Comparison of ENCODE assay signal across 35 cellular contexts in the genomic region with DNA sequence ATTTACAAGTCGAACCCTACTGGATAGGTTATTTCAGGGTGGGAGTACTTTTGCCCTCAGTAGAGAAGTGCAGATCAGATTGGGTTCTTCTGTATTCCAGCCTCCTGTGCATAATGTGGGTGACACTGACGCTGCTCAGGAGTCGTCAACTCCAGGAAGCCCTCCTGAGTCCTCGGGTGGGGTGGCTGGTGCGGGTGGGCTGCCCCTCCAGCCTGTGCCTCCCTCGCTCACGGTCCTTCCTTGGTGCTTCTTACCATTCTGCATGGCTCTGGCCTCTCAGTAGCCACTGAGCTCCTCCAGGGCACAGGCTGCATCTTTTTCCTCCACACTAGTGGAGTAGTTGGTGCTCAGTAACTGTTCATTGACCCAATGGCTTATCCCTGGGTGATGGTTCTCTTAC. TPM values are rescaled to one million over a fixed set of nuclear protein-coding genes. Genes with fewer than 3 reads are reported as not detected.
"Had no signal": no experiment of that assay in that cellular context is flagged by ENCODE, and none has a peak within 500 bp of the region (broad histone marks: within the 10 kb centered on the region; RNA-seq: fewer than 3 reads in every experiment).

No MANE protein-coding gene starts in this region.

- H3K36me3 ChIP-seq: adrenal gland, colonic mucosa, esophagus muscularis mucosa, gastrocnemius medialis, heart left ventricle had no signal

- H3K4me1 ChIP-seq: foreskin keratinocyte had no signal

- ATAC-seq: activated CD4-positive, CD25-positive, alpha-beta regulatory T cell treated with anti-CD3 and anti-CD28 coated beads, Interleukin-2, amount 50 U/mL, for 24 hours; activated CD8-positive, alpha-beta T cell treated with anti-CD3 and anti-CD28 coated beads for 36 hours; activated naive CD8-positive, alpha-beta T cell treated with anti-CD3 and anti-CD28 coated beads, Interleukin-2, amount 50 U/mL, for 24 hours; body of pancreas; foreskin keratinocyte; gastrocnemius medialis; heart left ventricle; T-helper 17 cell had no signal

- H3K36me3 Mint-ChIP-seq: activated naive CD4-positive, alpha-beta T cell treated with anti-CD3 and anti-CD28 coated beads, Interleukin-2, amount 50 U/mL, for 24 hours; activated naive CD8-positive, alpha-beta T cell treated with anti-CD3 and anti-CD28 coated beads for 36 hours had no signal

- H3K27me3 ChIP-seq: body of pancreas had no signal

- DNase-seq: activated B cell treated with CpG ODN at 0.5 μM for 24 hours; activated CD4-positive, alpha-beta T cell treated with anti-CD3 and anti-CD28 coated beads for 48 hours; activated CD4-positive, alpha-beta T cell treated with anti-CD3 and anti-CD28 coated beads, Interleukin-2, amount 50 U/mL, for 1 hour; activated CD4-positive, alpha-beta T cell treated with anti-CD3 and anti-CD28 coated beads, Interleukin-2, amount 50 U/mL, for 48 hours; activated CD8-positive, alpha-beta T cell treated with anti-CD3 and anti-CD28 coated beads for 36 hours; activated effector memory CD4-positive, alpha-beta T cell treated with anti-CD3 and anti-CD28 coated beads, Interleukin-2, amount 50 U/mL, for 16 hours; activated naive CD4-positive, alpha-beta T cell treated with anti-CD3 and anti-CD28 coated beads for 36 hours; activated naive CD8-positive, alpha-beta T cell treated with anti-CD3 and anti-CD28 coated beads for 36 hours; activated naive CD8-positive, alpha-beta T cell treated with anti-CD3 and anti-CD28 coated beads, Interleukin-2, amount 50 U/mL, for 24 hours; activated T-cell treated with anti-CD3 and anti-CD28 coated beads, Interleukin-2, amount 50 U/mL, for 1 hour; amygdala; aorta; body of pancreas; caudate nucleus; cerebellar nuclear complex; colonic mucosa; dorsolateral prefrontal cortex; effector memory CD4-positive, alpha-beta T cell; erythroblast; foreskin keratinocyte; gastrocnemius medialis; glutamatergic neuron; heart left ventricle; T-helper 1 cell; T-helper 17 cell; T1000; WERI-Rb-1 had no signal

- H3K4me3 ChIP-seq: adrenal gland, body of pancreas, colonic mucosa, dorsolateral prefrontal cortex, esophagus muscularis mucosa, gastrocnemius medialis, heart left ventricle had no signal

- H3K9me3 ChIP-seq: adrenal gland, body of pancreas, colonic mucosa, esophagus muscularis mucosa, gastrocnemius medialis, heart left ventricle had no signal

- H3K4me3 Mint-ChIP-seq: activated B cell treated with CpG ODN at 0.5 μM for 24 hours; activated CD8-positive, alpha-beta T cell treated with anti-CD3 and anti-CD28 coated beads for 36 hours; activated naive CD4-positive, alpha-beta T cell treated with anti-CD3 and anti-CD28 coated beads for 36 hours; activated naive CD4-positive, alpha-beta T cell treated with anti-CD3 and anti-CD28 coated beads, Interleukin-2, amount 50 U/mL, for 24 hours; activated naive CD8-positive, alpha-beta T cell treated with anti-CD3 and anti-CD28 coated beads for 36 hours; activated naive CD8-positive, alpha-beta T cell treated with anti-CD3 and anti-CD28 coated beads, Interleukin-2, amount 50 U/mL, for 24 hours; activated T-helper 1 cell treated with anti-CD3 and anti-CD28 coated beads, Interleukin-12 subunit alpha, Interleukin-12 subunit beta, Interleukin-2, Interleukin-4 antibody, amounts not matched to agents 30 ng/mL and 10 ng/mL and 1 ng/mL, durations not matched to agents 14 hours and 24 hours and 36 hours; dendritic cell treated with granulocyte-macrophage colony-stimulating factor and Interleukin-4, amounts not matched to agents 40 ng/mL and 50 ng/mL, for 4 days; T-helper 17 cell; T-helper 2 cell treated with Interferon-gamma antibody and Interleukin-4, amounts not matched to agents 5 μg/mL and 100 μg/mL, for 36 hours had no signal

- H3K9me3 Mint-ChIP-seq: activated B cell treated with CpG ODN at 0.5 μM for 24 hours; activated CD8-positive, alpha-beta T cell treated with anti-CD3 and anti-CD28 coated beads for 36 hours; activated naive CD4-positive, alpha-beta T cell treated with anti-CD3 and anti-CD28 coated beads for 36 hours; activated naive CD4-positive, alpha-beta T cell treated with anti-CD3 and anti-CD28 coated beads, Interleukin-2, amount 50 U/mL, for 24 hours; activated naive CD8-positive, alpha-beta T cell treated with anti-CD3 and anti-CD28 coated beads for 36 hours; activated naive CD8-positive, alpha-beta T cell treated with anti-CD3 and anti-CD28 coated beads, Interleukin-2, amount 50 U/mL, for 24 hours; activated T-helper 1 cell treated with anti-CD3 and anti-CD28 coated beads, Interleukin-12 subunit alpha, Interleukin-12 subunit beta, Interleukin-2, Interleukin-4 antibody, amounts not matched to agents 30 ng/mL and 10 ng/mL and 1 ng/mL, durations not matched to agents 14 hours and 24 hours and 36 hours; activated T-helper 2 cell treated with anti-CD3 and anti-CD28 coated beads, Interferon-gamma antibody, Interleukin-2, Interleukin-4, amounts not matched to agents 10 μg/mL and 5 μg/mL and 100 μg/mL, durations not matched to agents 14 hours and 24 hours and 36 hours; dendritic cell treated with granulocyte-macrophage colony-stimulating factor and Interleukin-4, amounts not matched to agents 40 ng/mL and 50 ng/mL, for 4 days; T-helper 2 cell treated with Interferon-gamma antibody and Interleukin-4, amounts not matched to agents 5 μg/mL and 100 μg/mL, for 36 hours had no signal

- H3K27ac Mint-ChIP-seq: activated B cell treated with CpG ODN at 0.5 μM for 24 hours; activated CD8-positive, alpha-beta T cell treated with anti-CD3 and anti-CD28 coated beads for 36 hours; activated naive CD4-positive, alpha-beta T cell treated with anti-CD3 and anti-CD28 coated beads for 36 hours; activated naive CD4-positive, alpha-beta T cell treated with anti-CD3 and anti-CD28 coated beads, Interleukin-2, amount 50 U/mL, for 24 hours; activated naive CD8-positive, alpha-beta T cell treated with anti-CD3 and anti-CD28 coated beads for 36 hours; activated naive CD8-positive, alpha-beta T cell treated with anti-CD3 and anti-CD28 coated beads, Interleukin-2, amount 50 U/mL, for 24 hours; activated T-helper 1 cell treated with anti-CD3 and anti-CD28 coated beads, Interleukin-12 subunit alpha, Interleukin-12 subunit beta, Interleukin-2, Interleukin-4 antibody, amounts not matched to agents 30 ng/mL and 10 ng/mL and 1 ng/mL, durations not matched to agents 14 hours and 24 hours and 36 hours; activated T-helper 2 cell treated with anti-CD3 and anti-CD28 coated beads, Interferon-gamma antibody, Interleukin-2, Interleukin-4, amounts not matched to agents 10 μg/mL and 5 μg/mL and 100 μg/mL, durations not matched to agents 14 hours and 24 hours and 36 hours; dendritic cell treated with granulocyte-macrophage colony-stimulating factor and Interleukin-4, amounts not matched to agents 40 ng/mL and 50 ng/mL, for 4 days; T-helper 17 cell; T-helper 2 cell treated with Interferon-gamma antibody and Interleukin-4, amounts not matched to agents 5 μg/mL and 100 μg/mL, for 36 hours had no signal

- H3K27ac ChIP-seq: adrenal gland, body of pancreas, colonic mucosa, dorsolateral prefrontal cortex, esophagus muscularis mucosa, foreskin keratinocyte, gastrocnemius medialis, heart left ventricle, WERI-Rb-1 had no signal

RNA-seq across cellular contexts. Expression of a gene that starts 4.3 kb away (rescaled TPM):
- polyA plus RNA-seq: foreskin keratinocyte had no signal
